In genomic region chr10:120950103-120950561, GRCh38 we compare ENCODE assay signal across 11 cellular contexts.
DNase-seq lines count a peak whose midpoint lies in the region; ATAC-seq and TF ChIP-seq lines count a peak whose summit lies in the region.
"Had no signal": no experiment of that assay in that cellular context is flagged by ENCODE, and none has a peak within 500 bp of the region (broad histone marks: within the 10 kb centered on the region; RNA-seq: fewer than 3 reads in every experiment).

No MANE protein-coding gene starts in this region.

- no peaks in the 10 kb centered on the region for H3K79me2 ChIP-seq in GM23338 (replicated peaks; ENCODE audit: insufficient read depth)
- no peaks in the 10 kb centered on the region for H3K79me2 ChIP-seq in trophoblast cell (ENCODE audit: control insufficient read depth, insufficient read depth, low read length, poor library complexity)

- H2BK12ac ChIP-seq in trophoblast cell (ENCODE audit: low read length) = peak overlapping the region; percentile 34

- H3K4me2 ChIP-seq in GM23338 = peak overlapping the region; percentile 98
- H3K4me2 ChIP-seq in trophoblast cell (ENCODE audit: low read length) = peak overlapping the region; percentile 92

- no peak overlapping the region for H3K23ac ChIP-seq in trophoblast cell (ENCODE audit: low read length)

- H3K9ac ChIP-seq in trophoblast cell (ENCODE audit: low read length) = no peak overlapping the region

- H3K27ac Mint-ChIP-seq in GM23338 = no peak overlapping the region
- H3K27ac Mint-ChIP-seq: activated CD4-positive, alpha-beta T cell treated with anti-CD3 and anti-CD28 coated beads, Interleukin-2, amount 10 ng/mL, durations not matched to agents 7 days and 5 days; activated naive CD4-positive, alpha-beta T cell treated with anti-CD3 and anti-CD28 coated beads for 36 hours had no signal

- H3K79me1 ChIP-seq in trophoblast cell (ENCODE audit: low read length) = peaks cover 11% of the 10 kb centered on the region

- H4K8ac ChIP-seq in trophoblast cell (ENCODE audit: low read depth, low read length) = peak overlapping the region; percentile 8

- peaks cover 20% of the 10 kb centered on the region for H3K27me3 Mint-ChIP-seq in GM23338 (ENCODE audit: insufficient read depth, low read depth, poor library complexity)

- H3K9me3 ChIP-seq in ascending aorta (peaks cover 0 to 9% of the 10 kb centered on the region in 2 donors), right cardiac atrium (ENCODE audit: control insufficient read depth, low read length) (peaks cover 2% of the 10 kb centered on the region), trophoblast cell (ENCODE audit: insufficient read depth, low read depth, low read length) (peaks cover 4% of the 10 kb centered on the region), gastrocnemius medialis (no peaks in the 10 kb centered on the region)

- no peaks in the 10 kb centered on the region for H3K9me2 ChIP-seq in GM23338 (ENCODE audit: insufficient read depth)

- H3K36me3 Mint-ChIP-seq in GM23338 (ENCODE audit: low read depth) = peaks cover 9% of the 10 kb centered on the region

- WGBS in right cardiac atrium = 14% methylated on average over 23 of the region's 23 CpGs
- no CpG with 5 or more reads among the region's 23 CpGs for WGBS in trophoblast cell (ENCODE audit: extremely low coverage, insufficient coverage, insufficient read length)

- H3K18ac ChIP-seq in trophoblast cell (ENCODE audit: low read length) = peak overlapping the region; percentile 27

- H2BK5ac ChIP-seq in trophoblast cell (ENCODE audit: low read depth, low read length, poor library complexity) = no peak overlapping the region

- in situ Hi-C loops in gastrocnemius medialis (cut with MboI; ENCODE audit: low sequenced_read_pairs in 4 of 4) = loop anchor here in 1 of 4 donors (25.0 kb wide), 1 partner anchor 662 kb away; no protein-coding TSS in a partner anchor

- peaks cover 26% of the 10 kb centered on the region for H3K4me1 ChIP-seq in GM23338 (ENCODE audit: insufficient read depth)
- peaks cover 7 to 10% of the 10 kb centered on the region in 2 donors for H3K4me1 ChIP-seq in ascending aorta
- no peaks in the 10 kb centered on the region for H3K4me1 ChIP-seq in right cardiac atrium (ENCODE audit: control insufficient read depth, insufficient read depth, low read length)
- H3K4me1 ChIP-seq in trophoblast cell (ENCODE audit: control insufficient read depth in 1 of 2, insufficient read depth in 2 of 2, low read length in 2 of 2) = peaks cover 11 to 13% of the 10 kb centered on the region in 2 experiments
- no peaks in the 10 kb centered on the region for H3K4me1 ChIP-seq in gastrocnemius medialis

- no peak overlapping the region for H4K12ac ChIP-seq in trophoblast cell (ENCODE audit: low read depth, low read length)

- H2AFZ ChIP-seq in GM23338 = peak overlapping the region; percentile 100
- peak overlapping the region; percentile 20 for H2AFZ ChIP-seq in trophoblast cell (ENCODE audit: insufficient read depth, low read length, poor library complexity)

- no peaks in the 10 kb centered on the region for H4K20me1 ChIP-seq in GM23338 (replicated peaks; ENCODE audit: insufficient read depth)

- peaks cover 17% of the 10 kb centered on the region; the same call in 2 of the 3 replicates for H3K9me3 Mint-ChIP-seq in GM23338
- H3K9me3 Mint-ChIP-seq: activated CD4-positive, alpha-beta T cell treated with anti-CD3 and anti-CD28 coated beads, Interleukin-2, amount 10 ng/mL, durations not matched to agents 7 days and 5 days had no signal

- peaks cover 22% of the 10 kb centered on the region for H3K4me1 Mint-ChIP-seq in GM23338

- H2BK120ac ChIP-seq in trophoblast cell (ENCODE audit: insufficient read depth, low read length, poor library complexity) = peak overlapping the region; percentile 65

- H3K27ac ChIP-seq in GM23338 (ENCODE audit: low read depth) = no peak overlapping the region
- no peak overlapping the region for H3K27ac ChIP-seq in ascending aorta
- H3K27ac ChIP-seq in right cardiac atrium (ENCODE audit: low read length) = no peak overlapping the region
- H3K27ac ChIP-seq in trophoblast cell (ENCODE audit: low read depth, low read length) = peak overlapping the region; percentile 31
- H3K27ac ChIP-seq in gastrocnemius medialis = no peak overlapping the region

- DNase-seq in GM23338 (ENCODE audit: low spot score) = peak; percentile 64
- DNase-seq in ascending aorta (ENCODE audit: low spot score in 2 of 2) = no peak
- peak in 2 of 3 donors; percentile 34 to 67 for DNase-seq in right cardiac atrium
- DNase-seq in trophoblast cell = peak in 1 of 2 donors; percentile 28
- no peak for DNase-seq in superior temporal gyrus (ENCODE audit: extremely low spot score)
- no peak for DNase-seq in gastrocnemius medialis
- DNase-seq: activated CD4-positive, alpha-beta T cell treated with anti-CD3 and anti-CD28 coated beads, Interleukin-2, amount 10 ng/mL, durations not matched to agents 7 days and 5 days; activated naive CD4-positive, alpha-beta T cell treated with anti-CD3 and anti-CD28 coated beads for 36 hours; NCI-H446 had no signal

- no peaks in the 10 kb centered on the region for H3F3A ChIP-seq in GM23338 (replicated peaks; ENCODE audit: low read depth)

- peak overlapping the region; percentile 60 for H4K91ac ChIP-seq in trophoblast cell (ENCODE audit: low read depth, low read length)

- no peak overlapping the region for H2AK5ac ChIP-seq in trophoblast cell (ENCODE audit: low read length)

- TF ChIP-seq POLR2A in gastrocnemius medialis (IDR thresholded peaks at IDR 0.05) = no peak

- no peak for TF ChIP-seq CTCF in GM23338 (conservative IDR thresholded peaks at IDR 0.05; ENCODE audit: low read depth in 2 of 2)
- TF ChIP-seq CTCF in ascending aorta (IDR thresholded peaks at IDR 0.05) = no peak
- no peak for TF ChIP-seq CTCF in gastrocnemius medialis (IDR thresholded peaks at IDR 0.05 in 4 of 5, conservative IDR thresholded peaks at IDR 0.05 in 1 of 5)

- intact Hi-C loops in ascending aorta (cut with DNase I) = no loop called here
- intact Hi-C loops in right cardiac atrium (cut with DNase I) = no loop called here
- intact Hi-C loops in gastrocnemius medialis (cut with DNase I; ENCODE audit: low total_unique reads) = no loop called here

- H3K4me3 Mint-ChIP-seq in GM23338 = peak overlapping the region; percentile 67
- H3K4me3 Mint-ChIP-seq: activated CD4-positive, alpha-beta T cell treated with anti-CD3 and anti-CD28 coated beads, Interleukin-2, amount 10 ng/mL, durations not matched to agents 7 days and 5 days; activated naive CD4-positive, alpha-beta T cell treated with anti-CD3 and anti-CD28 coated beads for 36 hours had no signal

- peak overlapping the region; percentile 7 for H3K14ac ChIP-seq in trophoblast cell (ENCODE audit: low read length)

- H3K4me3 ChIP-seq in GM23338 = peak overlapping the region; percentile 84
- H3K4me3 ChIP-seq in ascending aorta = peak overlapping the region; percentile 45 to 67
- H3K4me3 ChIP-seq in right cardiac atrium (ENCODE audit: low read length) = no peak overlapping the region
- no peak overlapping the region for H3K4me3 ChIP-seq in trophoblast cell (ENCODE audit: low read depth, low read length)
- peak overlapping the region in 1 of 4 donors; percentile 58 for H3K4me3 ChIP-seq in gastrocnemius medialis

- H3K36me3 ChIP-seq in GM23338 (ENCODE audit: insufficient read depth) = no peaks in the 10 kb centered on the region
- H3K36me3 ChIP-seq in ascending aorta = no peaks in the 10 kb centered on the region
- no peaks in the 10 kb centered on the region for H3K36me3 ChIP-seq in trophoblast cell (ENCODE audit: control insufficient read depth in 1 of 2, insufficient read depth in 2 of 2, low read length in 2 of 2)
- no peaks in the 10 kb centered on the region for H3K36me3 ChIP-seq in gastrocnemius medialis

- ATAC-seq in GM23338 (peak; percentile 52), right cardiac atrium (peak; percentile 36 to 47), HG02642 (IDR thresholded peaks at IDR 0.05; ENCODE audit: poor library complexity, unreplicated experiment) (no peak), GM21723 (IDR thresholded peaks at IDR 0.05; ENCODE audit: unreplicated experiment) (no peak), gastrocnemius medialis (no peak)

- H3K27me3 ChIP-seq in GM23338 (ENCODE audit: insufficient read depth) = peaks cover 15% of the 10 kb centered on the region
- H3K27me3 ChIP-seq in ascending aorta = no peaks in the 10 kb centered on the region
- H3K27me3 ChIP-seq in right cardiac atrium (ENCODE audit: control insufficient read depth, insufficient read depth) = no peaks in the 10 kb centered on the region
- H3K27me3 ChIP-seq in trophoblast cell (ENCODE audit: insufficient read depth, low read length) = no peaks in the 10 kb centered on the region
- peaks cover 22 to 37% (median 29%) of the 10 kb centered on the region in 3 donors for H3K27me3 ChIP-seq in gastrocnemius medialis

- H3K4ac ChIP-seq in trophoblast cell (ENCODE audit: low read depth, low read length) = no peak overlapping the region

TF ChIP-seq in GM23338, 12 proteins besides CTCF, POLR2A, EP300 and RAD21:
- TF ChIP-seq CREB1 (CRISPR knock-in tag; IDR thresholded peaks at IDR 0.05; ENCODE audit: low read depth) (0 out of 2 replicates have a peak, but pooled peaks have one; percentile 3), JUNB (IDR thresholded peaks at IDR 0.05; ENCODE audit: unreplicated experiment) (no peak), ZNF331 (CRISPR knock-in tag; IDR thresholded peaks at IDR 0.05; ENCODE audit: low read depth) (no peak)

Comparison
In these comparisons a context has a peak if more than half of its experiments do, and no peak if none do; other contexts are left out.
1. ATAC-seq: peak in GM23338 (single experiment) and right cardiac atrium (2 of 2); none in HG02642 (single experiment), GM21723 (single experiment) and gastrocnemius medialis (0 of 2).
2. DNase-seq: peak in GM23338 (single experiment) and right cardiac atrium (2 of 3); none in ascending aorta (0 of 2), superior temporal gyrus (single experiment) and gastrocnemius medialis (0 of 2).
3. H3K4me3 ChIP-seq: peak in GM23338 (single experiment) and ascending aorta (2 of 2); none in right cardiac atrium (single experiment) and trophoblast cell (single experiment).